9 cellular contexts compared by ENCODE assay signal in the genomic region with DNA sequence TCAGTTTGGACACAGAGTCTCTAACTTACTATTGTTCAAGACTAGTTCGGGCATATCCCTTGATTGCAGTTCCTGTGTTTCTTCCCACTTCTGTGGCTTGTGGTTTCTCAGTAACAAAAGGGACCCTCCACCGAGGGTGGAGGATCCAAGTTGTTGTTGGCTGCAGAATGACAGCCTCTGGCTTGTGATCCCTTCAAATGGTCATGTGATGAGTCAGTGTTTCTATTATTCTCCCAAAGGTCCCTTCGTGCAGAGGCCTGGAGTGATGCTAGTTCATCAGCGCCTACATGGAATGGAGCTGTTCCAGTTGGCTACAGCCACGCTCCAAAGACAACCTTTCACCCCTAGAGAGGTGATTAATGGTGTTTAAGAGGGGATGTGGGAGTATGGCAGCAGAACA. TPM values are rescaled to one million over a fixed set of nuclear protein-coding genes. Genes with fewer than 3 reads are reported as not detected.
DNase-seq lines count a peak whose midpoint lies in the region; ATAC-seq and TF ChIP-seq lines count a peak whose summit lies in the region.
"Had no signal": no experiment of that assay in that cellular context is flagged by ENCODE, and none has a peak within 500 bp of the region (broad histone marks: within the 10 kb centered on the region; RNA-seq: fewer than 3 reads in every experiment).

No MANE protein-coding gene starts in this region.

- H3K36me3 ChIP-seq in heart right ventricle: peaks cover 0 to 50% (median 31%) of the 10 kb centered on the region in 9 donors
- peaks cover 0 to 39% (median 0%) of the 10 kb centered on the region in 3 donors for H3K36me3 ChIP-seq in Peyer's patch

- H3K27me3 ChIP-seq in heart right ventricle (peaks cover 0 to 30% (median 0%) of the 10 kb centered on the region in 7 donors), Peyer's patch (peaks cover 0 to 12% of the 10 kb centered on the region in 2 donors)

- peak overlapping the region in 4 of 10 donors; percentile 2 to 40 (median 39) for H3K27ac ChIP-seq in heart right ventricle
- no peak overlapping the region for H3K27ac ChIP-seq in Peyer's patch

- H3K27me3 Mint-ChIP-seq in stimulated activated memory B cell treated with anti-CD40 and anti-IgM and Interleukin-4, amounts not matched to agents 10 μg/mL and 1 μg/mL and 100 μg/mL, for 72 hours: peaks cover 12% of the 10 kb centered on the region

- H3K9me3 ChIP-seq in heart right ventricle: no peaks in the 10 kb centered on the region
- no peaks in the 10 kb centered on the region for H3K9me3 ChIP-seq in Peyer's patch

- TF ChIP-seq CTCF in heart right ventricle (IDR thresholded peaks at IDR 0.05) (no peak), Peyer's patch (IDR thresholded peaks at IDR 0.05) (no peak)

- H3K4me1 Mint-ChIP-seq in stimulated activated memory B cell treated with anti-CD40 and anti-IgM and Interleukin-4, amounts not matched to agents 10 μg/mL and 1 μg/mL and 100 μg/mL, for 72 hours: peaks cover 38% of the 10 kb centered on the region

- intact Hi-C loops in heart right ventricle (cut with DNase I): no loop called here

- peak overlapping the region; percentile 6 for H3K4me3 Mint-ChIP-seq in stimulated activated memory B cell treated with anti-CD40 and anti-IgM and Interleukin-4, amounts not matched to agents 10 μg/mL and 1 μg/mL and 100 μg/mL, for 72 hours

- H3K4me1 ChIP-seq in heart right ventricle: peaks cover 7 to 50% (median 40%) of the 10 kb centered on the region in 9 donors
- H3K4me1 ChIP-seq in Peyer's patch: peaks cover 0 to 28% (median 16%) of the 10 kb centered on the region in 4 donors

- ATAC-seq in heart right ventricle (peak; percentile 8 to 75 (median 46)), GM21576 (IDR thresholded peaks at IDR 0.05; ENCODE audit: unreplicated experiment) (no peak)
- ATAC-seq in stimulated activated memory B cell treated with anti-CD40 and anti-IgM and Interleukin-4, amounts not matched to agents 10 μg/mL and 1 μg/mL and 100 μg/mL, for 72 hours: no peak

- peak; percentile 41 for DNase-seq in NCI-H2196 (lab: John Stamatoyannopoulos, UW; ENCODE audit: unreplicated experiment)
- no peak for DNase-seq in NCI-H2196 treated with DMSO at 0.1 percent for 48 hours (lab: John Stamatoyannopoulos, UW; ENCODE audit: unreplicated experiment)
- DNase-seq in UCSD-AML1 (lab: John Stamatoyannopoulos, UW; ENCODE audit: unreplicated experiment): peak; percentile 45
- DNase-seq in heart right ventricle: peak in 1 of 2 donors; percentile 37
- DNase-seq in Peyer's patch: no peak
- no peak for DNase-seq in GM19238 (ENCODE audit: insufficient read length, low spot score)
- DNase-seq: stimulated activated naive CD4-positive, alpha-beta T cell treated with Interleukin-2 at 50 U/mL for 16 hours had no signal

- peaks cover 57% of the 10 kb centered on the region for H3K36me3 Mint-ChIP-seq in stimulated activated memory B cell treated with anti-CD40 and anti-IgM and Interleukin-4, amounts not matched to agents 10 μg/mL and 1 μg/mL and 100 μg/mL, for 72 hours

- H3K27ac Mint-ChIP-seq in stimulated activated memory B cell treated with anti-CD40 and anti-IgM and Interleukin-4, amounts not matched to agents 10 μg/mL and 1 μg/mL and 100 μg/mL, for 72 hours: no peak overlapping the region

- H3K4me3 ChIP-seq in heart right ventricle (no peak overlapping the region), Peyer's patch (no peak overlapping the region)

- no peaks in the 10 kb centered on the region for H3K9me3 Mint-ChIP-seq in stimulated activated memory B cell treated with anti-CD40 and anti-IgM and Interleukin-4, amounts not matched to agents 10 μg/mL and 1 μg/mL and 100 μg/mL, for 72 hours

- no peak for TF ChIP-seq POLR2A in Peyer's patch (IDR thresholded peaks at IDR 0.05)

- WGBS in heart right ventricle, 2 donors: 17 to 30% methylated on average over 5 of the region's 5 CpGs

RNA-seq across cellular contexts. Expression of gene VWCE, which starts 2.6 kb away (rescaled TPM):
- total RNA-seq in heart right ventricle (1 to 10 TPM in 4 of 10 donors, under 1 TPM in 6; 0.47 to 2.2 (median 0.89) TPM), Peyer's patch (1 to 10 TPM in 1 of 4 donors, under 1 TPM in 1, not detected in 2; 0.85 to 1.2 TPM)
- polyA plus RNA-seq in heart right ventricle: 1 to 10 TPM in 1 of 2 donors, under 1 TPM in 1; 0.42 to 1.2 TPM

RNA-seq across cellular contexts. Expression of gene DDB1, which starts 35.2 kb away (rescaled TPM):
- total RNA-seq in heart right ventricle (100 to 1,000 TPM; 101 to 147 (median 129) TPM), Peyer's patch (100 to 1,000 TPM in 3 of 4 donors, 10 to 100 TPM in 1; 76.7 to 168 (median 136) TPM)
- 100 to 1,000 TPM in 1 of 2 donors, 10 to 100 TPM in 1; 59.0 to 147 TPM for polyA plus RNA-seq in heart right ventricle

RNA-seq across cellular contexts. Expression of gene TKFC, which starts 35.3 kb away (rescaled TPM):
- total RNA-seq in heart right ventricle: 10 to 100 TPM; 13.9 to 26.1 (median 20.9) TPM
- 10 to 100 TPM; 11.8 to 12.1 TPM for polyA plus RNA-seq in heart right ventricle
- 100 to 1,000 TPM; 172 to 755 (median 689) TPM for total RNA-seq in Peyer's patch

RNA-seq across cellular contexts. Expression of gene PGA5, which starts 56.8 kb away (rescaled TPM):
- total RNA-seq in heart right ventricle (under 1 TPM in 4 of 10 donors, not detected in 6; 0.30 to 0.93 (median 0.60) TPM), Peyer's patch (not detected)
- under 1 TPM; 0.14 to 0.66 TPM for polyA plus RNA-seq in heart right ventricle

Comparison
In these comparisons a context has a peak if more than half of its experiments do, and no peak if none do; other contexts are left out.
1. DNase-seq: peak in NCI-H2196 (single experiment) and UCSD-AML1 (single experiment); none in NCI-H2196 treated with DMSO at 0.1 percent for 48 hours (single experiment), Peyer's patch (0 of 3) and GM19238 (single experiment).
2. ATAC-seq: peak in heart right ventricle (8 of 8); none in stimulated activated memory B cell treated with anti-CD40 and anti-IgM and Interleukin-4, amounts not matched to agents 10 μg/mL and 1 μg/mL and 100 μg/mL, for 72 hours (single experiment) and GM21576 (single experiment).
3. RNA of gene TKFC, which starts 35.3 kb away (total RNA-seq): 172 to 755 TPM in Peyer's patch; 13.9 to 26.1 TPM in heart right ventricle; every median in the first group is over 4 times any median in the second.